30 cellular contexts compared by ENCODE assay signal in the genomic region with DNA sequence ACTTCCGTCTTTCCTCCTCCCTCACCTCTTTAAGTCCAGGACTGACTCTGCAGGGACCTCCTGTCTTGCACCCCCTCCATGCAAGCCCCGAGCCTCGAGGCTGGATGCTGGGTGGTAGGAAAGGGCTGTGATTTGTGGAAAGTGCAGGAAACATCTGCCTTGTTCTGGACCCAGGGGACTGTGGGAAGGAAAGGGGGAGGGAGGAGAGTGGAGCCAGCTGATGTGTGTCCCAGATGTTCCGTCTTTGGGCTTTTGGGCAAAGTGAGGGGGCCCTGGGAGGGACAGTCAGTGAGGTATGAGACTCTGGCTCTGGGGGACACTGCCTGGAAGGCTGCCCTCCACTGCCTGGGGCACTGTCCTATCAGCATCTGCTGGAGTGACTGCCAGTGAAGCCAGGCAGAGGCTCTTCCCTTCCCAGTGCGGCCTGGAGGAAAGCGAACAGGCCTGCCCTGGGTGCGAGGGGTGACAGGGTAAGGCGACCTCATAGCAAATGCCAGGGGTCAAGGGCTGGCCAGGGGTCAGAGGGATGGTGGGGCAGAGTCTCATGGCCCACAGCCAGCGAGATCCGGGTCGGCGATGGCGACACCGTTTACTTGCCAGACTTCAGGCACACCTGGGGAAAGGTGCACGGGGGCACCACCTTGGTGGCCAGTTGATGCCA. TPM values are rescaled to one million over a fixed set of nuclear protein-coding genes. Genes with fewer than 3 reads are reported as not detected.
DNase-seq lines count a peak whose midpoint lies in the region; ATAC-seq, FAIRE-seq and TF ChIP-seq lines count a peak whose summit lies in the region.
"Had no signal": no experiment of that assay in that cellular context is flagged by ENCODE, and none has a peak within 500 bp of the region (broad histone marks: within the 10 kb centered on the region; RNA-seq: fewer than 3 reads in every experiment).

No MANE protein-coding gene starts in this region.

- DNase-seq in activated CD8-positive, alpha-beta memory T cell treated with anti-CD3 and anti-CD28 coated beads for 24 hours, result peak; percentile 21
- DNase-seq in activated CD8-positive, alpha-beta memory T cell treated with anti-CD3 and anti-CD28 coated beads, Interleukin-2, amount 10 ng/mL, durations not matched to agents 7 days and 5 days, result no peak
- DNase-seq in kidney (peak; percentile 64), testis (peak; percentile 30), COLO668 (lab: John Stamatoyannopoulos, UW; ENCODE audit: unreplicated experiment) (no peak), NCI-H2029 (lab: John Stamatoyannopoulos, UW) (no peak)
- DNase-seq: activated CD4-positive, alpha-beta T cell treated with anti-CD3 and anti-CD28 coated beads for 4 hours; activated CD8-positive, alpha-beta memory T cell treated with anti-CD3 and anti-CD28 coated beads, Interleukin-2, amount 50 U/mL, for 4 hours; activated gamma-delta T cell treated with Interleukin-2 at 50 U/mL for 16 hours; amygdala; HFFc6; kidney glomerular epithelial cell; NCI-H1417; NCI-H526; stimulated activated CD4-positive, alpha-beta T cell treated with anti-CD3 and anti-CD28 coated beads, Interleukin-4, amount 100 ng/mL, for 1 hour; uterus had no signal

- no peaks in the 10 kb centered on the region for H3K4me1 Mint-ChIP-seq in activated CD8-positive, alpha-beta memory T cell treated with anti-CD3 and anti-CD28 coated beads, Interleukin-2, amount 10 ng/mL, durations not matched to agents 7 days and 5 days

- peaks cover 11% of the 10 kb centered on the region for H3K27me3 Mint-ChIP-seq in activated CD8-positive, alpha-beta memory T cell treated with anti-CD3 and anti-CD28 coated beads, Interleukin-2, amount 10 ng/mL, durations not matched to agents 7 days and 5 days

- no peak overlapping the region for H3K4me3 Mint-ChIP-seq in activated CD8-positive, alpha-beta memory T cell treated with anti-CD3 and anti-CD28 coated beads, Interleukin-2, amount 10 ng/mL, durations not matched to agents 7 days and 5 days
- H3K4me3 Mint-ChIP-seq: HFFc6; natural killer cell treated with Interleukin-12 subunit alpha and Interleukin-12 subunit beta and Interleukin-15 and Interleukin-18, amount 100 ng/mL, for 72 hours had no signal

- H3K36me3 ChIP-seq in kidney (ENCODE audit: control insufficient read depth in 1 of 2, insufficient read depth in 2 of 2, low read length in 2 of 2) (no peaks in the 10 kb centered on the region), testis (ENCODE audit: low read depth, missing control alignments) (no peaks in the 10 kb centered on the region)
- H3K36me3 ChIP-seq: cardiac muscle cell, uterus had no signal

- no peak for TF ChIP-seq CTCF in VCaP (conservative IDR thresholded peaks at IDR 0.05)
- no peak for TF ChIP-seq CTCF in kidney (IDR thresholded peaks at IDR 0.05; ENCODE audit: borderline replicate concordance, extremely low read depth, insufficient read depth)
- TF ChIP-seq CTCF in testis (IDR thresholded peaks at IDR 0.05), result no peak

- H3K9ac ChIP-seq in kidney (ENCODE audit: low read length in 2 of 2), result no peak overlapping the region

- H3K36me3 Mint-ChIP-seq in activated CD8-positive, alpha-beta memory T cell treated with anti-CD3 and anti-CD28 coated beads, Interleukin-2, amount 10 ng/mL, durations not matched to agents 7 days and 5 days, result no peaks in the 10 kb centered on the region
- H3K36me3 Mint-ChIP-seq: natural killer cell treated with Interleukin-12 subunit alpha and Interleukin-12 subunit beta and Interleukin-15 and Interleukin-18, amount 100 ng/mL, for 72 hours had no signal

- H3K27me3 ChIP-seq in testis, result no peaks in the 10 kb centered on the region
- H3K27me3 ChIP-seq: cardiac muscle cell, uterus had no signal

- H3K9me3 ChIP-seq in kidney (ENCODE audit: control insufficient read depth in 1 of 2, low read length in 2 of 2) (peaks cover 0 to 7% of the 10 kb centered on the region in 2 donors), testis (no peaks in the 10 kb centered on the region)
- H3K9me3 ChIP-seq: uterus had no signal

- H3K27ac Mint-ChIP-seq in activated CD8-positive, alpha-beta memory T cell treated with anti-CD3 and anti-CD28 coated beads, Interleukin-2, amount 10 ng/mL, durations not matched to agents 7 days and 5 days, result no peak overlapping the region
- H3K27ac Mint-ChIP-seq: HFFc6; natural killer cell treated with Interleukin-12 subunit alpha and Interleukin-12 subunit beta and Interleukin-15 and Interleukin-18, amount 100 ng/mL, for 72 hours; progenitor cell of endocrine pancreas had no signal

- intact Hi-C loops in kidney (cut with DNase I) (no loop called here), testis (cut with DNase I; ENCODE audit: low total_unique reads) (no loop called here)

- H3K4me3 ChIP-seq in kidney (ENCODE audit: low read length in 2 of 2) (no peak overlapping the region), testis (no peak overlapping the region)
- H3K4me3 ChIP-seq: cardiac muscle cell, dorsolateral prefrontal cortex, uterus had no signal

- H3K4me1 ChIP-seq in kidney (ENCODE audit: control insufficient read depth in 1 of 2, insufficient read depth in 1 of 2, low read depth in 1 of 2, low read length in 2 of 2) (no peaks in the 10 kb centered on the region), testis (peaks cover 18% of the 10 kb centered on the region)
- H3K4me1 ChIP-seq: uterus had no signal

- H3K9me3 Mint-ChIP-seq in activated CD8-positive, alpha-beta memory T cell treated with anti-CD3 and anti-CD28 coated beads, Interleukin-2, amount 10 ng/mL, durations not matched to agents 7 days and 5 days (ENCODE audit: low read depth), result no peaks in the 10 kb centered on the region
- H3K9me3 Mint-ChIP-seq: HFFc6 had no signal

- CTCF ChIA-PET in activated CD8-positive, alpha-beta memory T cell treated with anti-CD3 and anti-CD28 coated beads, Interleukin-2, amount 10 ng/mL, durations not matched to agents 7 days and 5 days (lab: Charles Lee), result no interaction called here

- no peak for ATAC-seq in activated CD8-positive, alpha-beta memory T cell treated with anti-CD3 and anti-CD28 coated beads, Interleukin-2, amount 10 ng/mL, durations not matched to agents 7 days and 5 days
- ATAC-seq in HG03571 (IDR thresholded peaks at IDR 0.05; ENCODE audit: unreplicated experiment), result no peak

- TF ChIP-seq POLR2A in testis (IDR thresholded peaks at IDR 0.05), result no peak

- H3K27ac ChIP-seq in VCaP, result peak overlapping the region; percentile 11; the same call in 1 of the 2 replicates
- H3K27ac ChIP-seq in kidney (ENCODE audit: low read depth in 2 of 2, low read length in 2 of 2), result no peak overlapping the region
- H3K27ac ChIP-seq in testis, result peak overlapping the region; percentile 4 to 48
- H3K27ac ChIP-seq: cardiac muscle cell, dorsolateral prefrontal cortex, HL-60, RWPE1, skin epidermis, uterus had no signal

- no peak for FAIRE-seq in kidney (lab: Jason Lieb, UNC)
- FAIRE-seq: A204.1, TTC549 had no signal

- WGBS in testis, 2 donors, result 62 to 64% methylated on average over 9 to 15 of the region's 15 CpGs

RNA-seq across cellular contexts. Expression of gene MRGPRD, which starts 1.7 kb away (rescaled TPM):
- total RNA-seq in activated CD8-positive, alpha-beta memory T cell treated with anti-CD3 and anti-CD28 coated beads, Interleukin-2, amount 10 ng/mL, durations not matched to agents 7 days and 5 days, result not detected
- total RNA-seq in kidney, result not detected
- polyA plus RNA-seq in kidney (ENCODE audit: insufficient read depth, low read depth, low replicate concordance), result not detected
- not detected for total RNA-seq in testis
- polyA plus RNA-seq in testis (ENCODE audit: insufficient read depth, low read depth, low replicate concordance), result not detected
- total RNA-seq: cardiac muscle cell; dorsolateral prefrontal cortex; fibroblast of villous mesenchyme; HFFc6; M059J; natural killer cell treated with Interleukin-12 subunit alpha and Interleukin-12 subunit beta and Interleukin-15 and Interleukin-18, amount 100 ng/mL, for 72 hours; progenitor cell of endocrine pancreas had no signal
- polyA plus RNA-seq: BJ, cardiac muscle cell had no signal

RNA-seq across cellular contexts. Expression of gene MRGPRF, which starts 34.0 kb away (rescaled TPM):
- total RNA-seq in activated CD8-positive, alpha-beta memory T cell treated with anti-CD3 and anti-CD28 coated beads, Interleukin-2, amount 10 ng/mL, durations not matched to agents 7 days and 5 days, result not detected
- 9.3 TPM for total RNA-seq in kidney
- 19.0 TPM for polyA plus RNA-seq in kidney (ENCODE audit: insufficient read depth, low read depth, low replicate concordance)
- 10 to 100 TPM in 1 of 2 donors, 1 to 10 TPM in 1; 10.0 to 12.2 TPM for total RNA-seq in testis
- 21.1 TPM for polyA plus RNA-seq in testis (ENCODE audit: insufficient read depth, low read depth, low replicate concordance)
- total RNA-seq: M059J; natural killer cell treated with Interleukin-12 subunit alpha and Interleukin-12 subunit beta and Interleukin-15 and Interleukin-18, amount 100 ng/mL, for 72 hours had no signal

Comparison
In these comparisons a context has a peak if more than half of its experiments do, and no peak if none do; other contexts are left out.
1. DNase-seq: peak in activated CD8-positive, alpha-beta memory T cell treated with anti-CD3 and anti-CD28 coated beads for 24 hours (single experiment), kidney (single experiment) and testis (single experiment); none in activated CD8-positive, alpha-beta memory T cell treated with anti-CD3 and anti-CD28 coated beads, Interleukin-2, amount 10 ng/mL, durations not matched to agents 7 days and 5 days (single experiment), COLO668 (single experiment) and NCI-H2029 (single experiment).
2. H3K27ac ChIP-seq: peak in VCaP (single experiment) and testis (2 of 2); none in kidney (0 of 2).
3. RNA of gene MRGPRF, which starts 34.0 kb away (total RNA-seq): 10.0 to 12.2 TPM in testis and 9.3 TPM in kidney (single experiment); not detected in activated CD8-positive, alpha-beta memory T cell treated with anti-CD3 and anti-CD28 coated beads, Interleukin-2, amount 10 ng/mL, durations not matched to agents 7 days and 5 days; every median in the first group is over 10 times any median in the second.